15 cellular contexts compared by ENCODE assay signal in genomic region chr20:50340586-50340985, GRCh38.
A peak's percentile ranks its signal among the peaks of the same experiment; 100 is the strongest.
DNase-seq lines count a peak whose midpoint lies in the region; ATAC-seq and TF ChIP-seq lines count a peak whose summit lies in the region.
"Had no signal": no experiment of that assay in that cellular context is flagged by ENCODE, and none has a peak within 500 bp of the region (broad histone marks: within the 10 kb centered on the region; RNA-seq: fewer than 3 reads in every experiment).

No MANE protein-coding gene starts in this region.

- no peak for ATAC-seq in stimulated activated naive CD8-positive, alpha-beta T cell treated with anti-CD3 and anti-CD28 coated beads, Interleukin-15, Interleukin-2, amounts not matched to agents 100 U/mL and 50 U/mL, for 24 hours
- ATAC-seq in activated CD8-positive, alpha-beta T cell treated with anti-CD3 and anti-CD28 coated beads for 36 hours, result no peak
- no peak for ATAC-seq in natural killer cell
- ATAC-seq: activated T-cell treated with anti-CD3 and anti-CD28 coated beads, Interleukin-2, amount 50 U/mL, for 4 hours; GM12878 had no signal

- intact Hi-C loops in activated CD8-positive, alpha-beta T cell treated with anti-CD3 and anti-CD28 coated beads for 36 hours (cut with micrococcal nuclease), result loop anchor here (5.0 kb wide), 1 partner anchor 148 kb away; the partner anchor contains the start of gene CEBPB
- intact Hi-C loops in natural killer cell (cut with micrococcal nuclease), result no loop called here

- peaks cover 10% of the 10 kb centered on the region for H3K27me3 Mint-ChIP-seq in stimulated activated naive CD8-positive, alpha-beta T cell treated with anti-CD3 and anti-CD28 coated beads, Interleukin-15, Interleukin-2, amounts not matched to agents 100 ng/mL and 50 ng/mL, for 24 hours
- H3K27me3 Mint-ChIP-seq in activated CD8-positive, alpha-beta T cell treated with anti-CD3 and anti-CD28 coated beads for 36 hours, result peaks cover 1% of the 10 kb centered on the region
- peaks cover 0 to 38% of the 10 kb centered on the region in 2 donors for H3K27me3 Mint-ChIP-seq in natural killer cell (ENCODE audit: low read depth in 2 of 2)

- peak overlapping the region; percentile 66 for H3K4me3 Mint-ChIP-seq in stimulated activated naive CD8-positive, alpha-beta T cell treated with anti-CD3 and anti-CD28 coated beads, Interleukin-15, Interleukin-2, amounts not matched to agents 100 ng/mL and 50 ng/mL, for 24 hours
- peak overlapping the region; percentile 60 for H3K4me3 Mint-ChIP-seq in activated CD8-positive, alpha-beta T cell treated with anti-CD3 and anti-CD28 coated beads for 36 hours
- peak overlapping the region; percentile 79 for H3K4me3 Mint-ChIP-seq in natural killer cell

- POLR2A ChIA-PET in activated CD8-positive, alpha-beta T cell treated with anti-CD3 and anti-CD28 coated beads for 36 hours (lab: Charles Lee), result interaction anchor here (0.8 kb wide), 1 partner anchor 148 kb away, joined by 3 read pairs; no protein-coding TSS in a partner anchor

- peak overlapping the region; percentile 97 for H3K27ac Mint-ChIP-seq in stimulated activated naive CD8-positive, alpha-beta T cell treated with anti-CD3 and anti-CD28 coated beads, Interleukin-15, Interleukin-2, amounts not matched to agents 100 ng/mL and 50 ng/mL, for 24 hours
- H3K27ac Mint-ChIP-seq in activated CD8-positive, alpha-beta T cell treated with anti-CD3 and anti-CD28 coated beads for 36 hours, result peak overlapping the region; percentile 94
- H3K27ac Mint-ChIP-seq in natural killer cell, result peak overlapping the region; percentile 57 to 81

- H3K36me3 Mint-ChIP-seq in stimulated activated naive CD8-positive, alpha-beta T cell treated with anti-CD3 and anti-CD28 coated beads, Interleukin-15, Interleukin-2, amounts not matched to agents 100 ng/mL and 50 ng/mL, for 24 hours (ENCODE audit: low read depth), result no peaks in the 10 kb centered on the region
- no peaks in the 10 kb centered on the region for H3K36me3 Mint-ChIP-seq in activated CD8-positive, alpha-beta T cell treated with anti-CD3 and anti-CD28 coated beads for 36 hours (ENCODE audit: low read depth)
- no peaks in the 10 kb centered on the region for H3K36me3 Mint-ChIP-seq in natural killer cell

- TF ChIP-seq CTCF in activated CD8-positive, alpha-beta T cell treated with anti-CD3 and anti-CD28 coated beads for 36 hours (IDR thresholded peaks at IDR 0.05), result no peak
- no peak for TF ChIP-seq CTCF in natural killer cell (IDR thresholded peaks at IDR 0.05)

- H3K9me3 Mint-ChIP-seq in stimulated activated naive CD8-positive, alpha-beta T cell treated with anti-CD3 and anti-CD28 coated beads, Interleukin-15, Interleukin-2, amounts not matched to agents 100 ng/mL and 50 ng/mL, for 24 hours, result no peaks in the 10 kb centered on the region
- no peaks in the 10 kb centered on the region for H3K9me3 Mint-ChIP-seq in activated CD8-positive, alpha-beta T cell treated with anti-CD3 and anti-CD28 coated beads for 36 hours
- H3K9me3 Mint-ChIP-seq in natural killer cell, result no peaks in the 10 kb centered on the region
- H3K9me3 Mint-ChIP-seq: activated T-cell treated with anti-CD3 and anti-CD28 coated beads, Interleukin-2, amount 50 U/mL, for 4 hours had no signal

- DNase-seq in stimulated activated naive CD8-positive, alpha-beta T cell treated with anti-CD3 and anti-CD28 coated beads, Interleukin-15, Interleukin-2, amounts not matched to agents 100 U/mL and 50 U/mL, for 24 hours, result no peak
- DNase-seq in activated CD8-positive, alpha-beta T cell treated with anti-CD3 and anti-CD28 coated beads for 36 hours, result no peak
- DNase-seq in natural killer cell (no peak), NCI-H1092 (lab: John Stamatoyannopoulos, UW) (no peak), caudate nucleus (lab: John Stamatoyannopoulos, UW) (no peak)
- DNase-seq in stimulated activated CD4-positive, alpha-beta T cell treated with anti-CD3 and anti-CD28 coated beads, Interleukin-4, amount 100 ng/mL, for 4 hours, result no peak
- DNase-seq: activated CD4-positive, CD25-positive, alpha-beta regulatory T cell treated with anti-CD3 and anti-CD28 coated beads, Interleukin-2, amount 50 U/mL, for 72 hours; activated T-cell treated with anti-CD3 and anti-CD28 coated beads, Interleukin-2, amount 50 U/mL, for 4 hours; foreskin melanocyte; NCI-H2107; NCI-H524 treated with DMSO at 0.1 percent for 48 hours; nucleus accumbens; SHP77 had no signal

- H3K4me1 Mint-ChIP-seq in stimulated activated naive CD8-positive, alpha-beta T cell treated with anti-CD3 and anti-CD28 coated beads, Interleukin-15, Interleukin-2, amounts not matched to agents 100 ng/mL and 50 ng/mL, for 24 hours (ENCODE audit: low read depth), result peaks cover 51% of the 10 kb centered on the region
- peaks cover 38% of the 10 kb centered on the region for H3K4me1 Mint-ChIP-seq in activated CD8-positive, alpha-beta T cell treated with anti-CD3 and anti-CD28 coated beads for 36 hours (ENCODE audit: low read depth)
- peaks cover 27 to 40% of the 10 kb centered on the region in 2 donors for H3K4me1 Mint-ChIP-seq in natural killer cell

- no peak overlapping the region for H3K27ac ChIP-seq in caudate nucleus (ENCODE audit: low read depth, low read length)

- CTCF ChIA-PET in activated CD8-positive, alpha-beta T cell treated with anti-CD3 and anti-CD28 coated beads for 36 hours (lab: Charles Lee), result no interaction called here
